In genomic region chr3:124172846-124173245, GRCh38 we compare ENCODE assay signal across 24 cellular contexts.
DNase-seq lines count a peak whose midpoint lies in the region; ATAC-seq, FAIRE-seq and TF ChIP-seq lines count a peak whose summit lies in the region.
"Had no signal": no experiment of that assay in that cellular context is flagged by ENCODE, and none has a peak within 500 bp of the region (broad histone marks: within the 10 kb centered on the region; RNA-seq: fewer than 3 reads in every experiment).

No MANE protein-coding gene starts in this region.

- no peak overlapping the region for H3K23ac ChIP-seq in mesenchymal stem cell (ENCODE audit: low read length in 2 of 2)

- no peak for ATAC-seq in gastroesophageal sphincter
- ATAC-seq: K562 had no signal

- H2BK15ac ChIP-seq in mesenchymal stem cell (ENCODE audit: low read depth, poor library complexity, severe bottlenecking) = no peak overlapping the region

- H4K91ac ChIP-seq in mesenchymal stem cell (ENCODE audit: low read length) = no peak overlapping the region

- H2AK5ac ChIP-seq in mesenchymal stem cell (ENCODE audit: low read length, severe bottlenecking) = no peak overlapping the region

- DNase-seq in DMS53 (lab: John Stamatoyannopoulos, UW) = peak; percentile 16
- DNase-seq in DMS53 treated with DMSO at 0.1 percent for 48 hours (lab: John Stamatoyannopoulos, UW; ENCODE audit: unreplicated experiment) = no peak
- DNase-seq in mesenchymal stem cell = no peak
- DNase-seq in small intestine = peak; percentile 3
- DNase-seq in NOMO-1 treated with dmso at 0.1 percent for 144 hours (lab: John Stamatoyannopoulos, UW; ENCODE audit: unreplicated experiment) = no peak
- no peak for DNase-seq in cortex of kidney (lab: John Stamatoyannopoulos, UW)
- DNase-seq: CD8-positive, alpha-beta memory T cell; HCEC 1CT; Kasumi-1; MV-4-11; NCI-H1105; NCI-H1436 treated with DMSO at 0.1 percent for 48 hours; NCI-H187 treated with DMSO at 0.1 percent for 48 hours; NCI-H2107; NCI-H524 treated with DMSO at 0.1 percent for 48 hours; NCI-H774; NK-92 treated with Interleukin-12 subunit alpha and Interleukin-12 subunit beta, amount 100 ng/mL, for 24 hours; SHP77 had no signal

- no peak overlapping the region for H3K9ac ChIP-seq in mesenchymal stem cell (ENCODE audit: low read length)

- no peak overlapping the region for H3K4me2 ChIP-seq in mesenchymal stem cell (ENCODE audit: low read length, poor library complexity, severe bottlenecking)

- H3K9me3 ChIP-seq in mesenchymal stem cell (ENCODE audit: control insufficient read depth, low read length) (no peaks in the 10 kb centered on the region), small intestine (ENCODE audit: control insufficient read depth, low read depth) (no peaks in the 10 kb centered on the region), gastroesophageal sphincter (no peaks in the 10 kb centered on the region)

- no peak overlapping the region for H3K18ac ChIP-seq in mesenchymal stem cell (ENCODE audit: low read depth in 1 of 2, low read length in 2 of 2)

- no peak for FAIRE-seq in small intestine (lab: Jason Lieb, UNC)
- FAIRE-seq: H1, K562 had no signal

- H3K14ac ChIP-seq in mesenchymal stem cell (ENCODE audit: low read length in 2 of 2) = no peak overlapping the region

- H3K4ac ChIP-seq in mesenchymal stem cell (ENCODE audit: low read depth in 1 of 2, low read length in 2 of 2) = no peak overlapping the region

- H3K36me3 ChIP-seq in mesenchymal stem cell (ENCODE audit: control insufficient read depth in 1 of 2, insufficient read depth in 2 of 2, low read depth in 1 of 2, low read length in 2 of 2) (no peaks in the 10 kb centered on the region), small intestine (ENCODE audit: control insufficient read depth in 2 of 2, insufficient read depth in 2 of 2, low read length in 2 of 2) (no peaks in the 10 kb centered on the region), gastroesophageal sphincter (no peaks in the 10 kb centered on the region)

- peak overlapping the region; percentile 81 for H3K27ac ChIP-seq in VCaP
- H3K27ac ChIP-seq in mesenchymal stem cell (ENCODE audit: low read length, poor library complexity, severe bottlenecking) = peak overlapping the region; percentile 17
- H3K27ac ChIP-seq in small intestine (ENCODE audit: low read depth in 1 of 2, low read length in 1 of 2) = no peak overlapping the region
- H3K27ac ChIP-seq in gastroesophageal sphincter = no peak overlapping the region
- H3K27ac ChIP-seq: 22Rv1, RWPE1 had no signal

- H2BK5ac ChIP-seq in mesenchymal stem cell (ENCODE audit: low read depth, low read length, poor library complexity, severe bottlenecking) = no peak overlapping the region

- no peak overlapping the region for H3K4me3 ChIP-seq in mesenchymal stem cell (ENCODE audit: insufficient read depth in 1 of 2, low read depth in 1 of 2, low read length in 2 of 2)
- H3K4me3 ChIP-seq in small intestine (ENCODE audit: low read depth in 1 of 2, low read length in 2 of 2) = no peak overlapping the region
- H3K4me3 ChIP-seq in gastroesophageal sphincter = no peak overlapping the region
- H3K4me3 ChIP-seq: K562 had no signal

- no peak for TF ChIP-seq POLR2A in gastroesophageal sphincter (IDR thresholded peaks at IDR 0.05)

- TF ChIP-seq EP300 in gastroesophageal sphincter (IDR thresholded peaks at IDR 0.05) = no peak

- H2BK12ac ChIP-seq in mesenchymal stem cell (ENCODE audit: low read length in 2 of 2) = no peak overlapping the region

- H3K79me1 ChIP-seq in mesenchymal stem cell (replicated peaks; ENCODE audit: low read length, poor library complexity, severe bottlenecking) = peaks cover 5% of the 10 kb centered on the region

- TF ChIP-seq CTCF in VCaP (conservative IDR thresholded peaks at IDR 0.05) (no peak), gastroesophageal sphincter (IDR thresholded peaks at IDR 0.05) (no peak)

- H3K27me3 ChIP-seq in mesenchymal stem cell (ENCODE audit: control insufficient read depth in 1 of 2, insufficient read depth in 1 of 2, low read length in 2 of 2) (peaks cover 0 to 2% of the 10 kb centered on the region in 2 experiments), small intestine (ENCODE audit: control insufficient read depth in 2 of 2, insufficient read depth in 2 of 2, low read length in 2 of 2) (no peaks in the 10 kb centered on the region), gastroesophageal sphincter (no peaks in the 10 kb centered on the region)

- H3K4me1 ChIP-seq in mesenchymal stem cell (ENCODE audit: control insufficient read depth, insufficient read depth, low read depth, low read length) (peaks cover 10% of the 10 kb centered on the region), small intestine (ENCODE audit: control insufficient read depth in 2 of 2, insufficient read depth in 1 of 2, low read depth in 1 of 2, low read length in 1 of 2) (no peaks in the 10 kb centered on the region), gastroesophageal sphincter (peaks cover 0 to 7% (median 0%) of the 10 kb centered on the region in 3 donors)

- no peak overlapping the region for H2AFZ ChIP-seq in mesenchymal stem cell (ENCODE audit: low read depth, low read length)

- H2BK120ac ChIP-seq in mesenchymal stem cell (ENCODE audit: low read depth, low read length) = no peak overlapping the region

- H4K8ac ChIP-seq in mesenchymal stem cell (ENCODE audit: low read length) = no peak overlapping the region

Comparison
In these comparisons a context has a peak if more than half of its experiments do, and no peak if none do; other contexts are left out.
1. DNase-seq: peak in DMS53 (single experiment) and small intestine (single experiment); none in DMS53 treated with DMSO at 0.1 percent for 48 hours (single experiment), mesenchymal stem cell (single experiment), NOMO-1 treated with dmso at 0.1 percent for 144 hours (single experiment) and cortex of kidney (single experiment).
2. H3K27ac ChIP-seq: peak in VCaP (single experiment) and mesenchymal stem cell (single experiment); none in small intestine (0 of 2) and gastroesophageal sphincter (0 of 4).